Comparison of ENCODE assay signal across 1 cellular context in genomic region chr2:55824554-55825096, GRCh38.
TF ChIP-seq lines count a peak whose summit lies in the region.

No MANE protein-coding gene starts in this region.

TF ChIP-seq in HepG2, 621 proteins besides CTCF, POLR2A, EP300 and RAD21 (continued from another document):
- no peak for TF ChIP-seq AFF4 (CRISPR knock-in tag; IDR thresholded peaks at IDR 0.05)
- TF ChIP-seq GABPB1 (CRISPR knock-in tag; IDR thresholded peaks at IDR 0.05) = peak; percentile 49; the same call in 1 of the 2 replicates
- no peak for TF ChIP-seq ZNF547 (CRISPR knock-in tag; IDR thresholded peaks at IDR 0.05)
- 0 out of 2 replicates have a peak, but pooled peaks have one; percentile 23 for TF ChIP-seq MXD3 (CRISPR knock-in tag; IDR thresholded peaks at IDR 0.05)
- no peak for TF ChIP-seq GATAD1 (CRISPR knock-in tag; IDR thresholded peaks at IDR 0.05)
- TF ChIP-seq ZHX2 (IDR thresholded peaks at IDR 0.05; ENCODE audit: low read depth) = no peak
- no peak for TF ChIP-seq ZHX2 (CRISPR knock-in tag; IDR thresholded peaks at IDR 0.05; ENCODE audit: borderline replicate concordance)
- no peak for TF ChIP-seq HOXD1 (CRISPR knock-in tag; IDR thresholded peaks at IDR 0.05)
- no peak for TF ChIP-seq KDM4B (CRISPR knock-in tag; IDR thresholded peaks at IDR 0.05)
- no peak for TF ChIP-seq ZNF296 (CRISPR knock-in tag; conservative IDR thresholded peaks at IDR 0.05)
- no peak for TF ChIP-seq DPF2 (CRISPR knock-in tag; IDR thresholded peaks at IDR 0.05; ENCODE audit: borderline replicate concordance, low read depth)
- TF ChIP-seq NFE2 (CRISPR knock-in tag; IDR thresholded peaks at IDR 0.05) = no peak
- TF ChIP-seq ZNF570 (CRISPR knock-in tag; IDR thresholded peaks at IDR 0.05; ENCODE audit: borderline replicate concordance) = no peak
- no peak for TF ChIP-seq HMGXB3 (CRISPR knock-in tag; IDR thresholded peaks at IDR 0.05; ENCODE audit: borderline replicate concordance)
- no peak for TF ChIP-seq ZNF513 (CRISPR knock-in tag; conservative IDR thresholded peaks at IDR 0.05)
- no peak for TF ChIP-seq TEAD3 (CRISPR knock-in tag; optimal IDR thresholded peaks at IDR 0.05; ENCODE audit: borderline replicate concordance)
- TF ChIP-seq MEF2D (CRISPR knock-in tag; IDR thresholded peaks at IDR 0.05) = no peak
- TF ChIP-seq ZNF678 (CRISPR knock-in tag; IDR thresholded peaks at IDR 0.05) = no peak
- TF ChIP-seq SATB2 (CRISPR knock-in tag; IDR thresholded peaks at IDR 0.05) = no peak
- no peak for TF ChIP-seq ARNT (IDR thresholded peaks at IDR 0.05)
- no peak for TF ChIP-seq NRL (CRISPR knock-in tag; IDR thresholded peaks at IDR 0.05; ENCODE audit: borderline replicate concordance)
- no peak for TF ChIP-seq ZBTB44 (CRISPR knock-in tag; IDR thresholded peaks at IDR 0.05)
- TF ChIP-seq ZNF430 (CRISPR knock-in tag; IDR thresholded peaks at IDR 0.05) = no peak
- TF ChIP-seq HMGXB4 (CRISPR knock-in tag; IDR thresholded peaks at IDR 0.05; ENCODE audit: borderline replicate concordance in 1 of 2, low read depth in 1 of 2) = no peak
- no peak for TF ChIP-seq KLF6 (CRISPR knock-in tag; IDR thresholded peaks at IDR 0.05)
- no peak for TF ChIP-seq MTERF4 (CRISPR knock-in tag; IDR thresholded peaks at IDR 0.05)
- TF ChIP-seq ZNF644 (CRISPR knock-in tag; IDR thresholded peaks at IDR 0.05; ENCODE audit: low read depth) = 0 out of 2 replicates have a peak, but pooled peaks have one; percentile 30
TF ChIP-seq in HepG2: peak in this region for 4.
